In the genomic region with DNA sequence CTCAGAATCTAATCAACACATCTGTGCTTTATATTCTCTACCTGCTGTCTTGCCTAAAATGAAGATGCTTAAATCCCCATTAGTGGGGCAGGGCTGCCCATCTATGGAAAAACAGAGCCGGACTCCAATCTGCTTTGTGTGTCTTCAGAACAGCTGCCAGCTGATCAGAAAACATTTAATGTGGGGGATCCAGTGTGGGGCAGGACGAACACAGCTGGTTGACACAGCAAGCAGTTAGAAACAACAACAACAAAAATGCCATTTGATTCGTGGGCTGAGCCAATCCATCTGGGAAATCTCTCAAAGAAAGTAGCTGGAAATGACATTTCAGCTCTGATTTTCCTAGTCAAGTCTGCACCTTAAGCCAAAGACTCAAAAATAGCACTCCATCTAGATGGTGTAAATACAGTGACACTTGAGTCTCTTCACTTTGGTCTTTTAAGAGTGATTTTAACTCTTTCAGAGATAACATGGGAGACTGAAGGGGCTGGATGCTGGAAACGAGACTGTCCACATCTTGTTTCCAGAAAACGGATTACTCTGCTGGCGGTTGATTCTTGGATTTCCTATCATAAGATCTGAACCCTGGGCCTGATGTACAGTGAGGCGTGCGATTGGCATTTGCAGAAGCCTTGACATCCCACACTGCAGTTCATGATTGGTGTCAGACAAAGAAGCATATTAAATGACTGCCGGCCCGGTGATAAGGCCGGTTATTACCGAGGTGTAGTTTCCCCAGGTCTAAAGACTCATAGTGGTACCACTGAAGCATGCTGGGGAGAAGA, we compare ENCODE assay signal across 11 cellular contexts.
"Had no signal": no experiment of that assay in that cellular context is flagged by ENCODE, and none has a peak within 500 bp of the region (broad histone marks: within the 10 kb centered on the region; RNA-seq: fewer than 3 reads in every experiment).

No MANE protein-coding gene starts in this region.

- DNase-seq: activated CD4-positive, CD25-positive, alpha-beta regulatory T cell; activated effector memory CD4-positive, alpha-beta T cell treated with Interleukin-2 at 50 U/mL for 16 hours; activated T-cell treated with anti-CD3 and anti-CD28 coated beads, Interleukin-2, amount 50 U/mL, for 1 hour; amniotic stem cell; brain microvascular endothelial cell; left lung; right cardiac atrium had no signal

- H3K4me1 ChIP-seq: esophagus muscularis mucosa, left lung had no signal

- H3K4me3 ChIP-seq: esophagus muscularis mucosa, left lung, smooth muscle cell had no signal

- H3K36me3 ChIP-seq: brain microvascular endothelial cell, esophagus muscularis mucosa, left lung had no signal

- H3K27ac ChIP-seq: brain microvascular endothelial cell, esophagus muscularis mucosa, left lung had no signal

- ATAC-seq: activated naive CD4-positive, alpha-beta T cell treated with anti-CD3 and anti-CD28 coated beads, Interleukin-2, amount 50 U/mL, for 72 hours; left lung; right cardiac atrium; stimulated activated memory B cell treated with anti-CD40 and anti-IgM and Interleukin-4, amounts not matched to agents 10 μg/mL and 1 μg/mL and 100 μg/mL, for 72 hours had no signal
